Comparison of ENCODE assay signal across 21 cellular contexts in genomic region chr13:40342461-40342860, GRCh38.
DNase-seq lines count a peak whose midpoint lies in the region; ATAC-seq and TF ChIP-seq lines count a peak whose summit lies in the region.
"Had no signal": no experiment of that assay in that cellular context is flagged by ENCODE, and none has a peak within 500 bp of the region (broad histone marks: within the 10 kb centered on the region; RNA-seq: fewer than 3 reads in every experiment).

No MANE protein-coding gene starts in this region.

- ATAC-seq in GM19397 (IDR thresholded peaks at IDR 0.05; ENCODE audit: unreplicated experiment) = no peak
- ATAC-seq in HG02763 (IDR thresholded peaks at IDR 0.05; ENCODE audit: unreplicated experiment) = no peak
- ATAC-seq: K562, Panc1 had no signal

- H3K4me2 ChIP-seq in neuronal stem cell (ENCODE audit: insufficient read depth, low read length, poor library complexity, severe bottlenecking) = no peak overlapping the region
- H3K4me2 ChIP-seq: BLaER1 treated with 17β-estradiol and CSF1 and Interleukin-3, amounts not matched to agents 10 nM and 100 nM had no signal

- H3K36me3 Mint-ChIP-seq in activated CD4-positive, alpha-beta T cell treated with anti-CD3 and anti-CD28 coated beads, Interleukin-2, amount 10 ng/mL, durations not matched to agents 7 days and 5 days (ENCODE audit: low read depth) = no peaks in the 10 kb centered on the region
- H3K36me3 Mint-ChIP-seq in activated CD4-positive, alpha-beta T cell treated with anti-CD3 and anti-CD28 coated beads, Interleukin-2, amount 10 ng/mL, durations not matched to agents 24 days and 14 days (ENCODE audit: low read depth) = no peaks in the 10 kb centered on the region
- H3K36me3 Mint-ChIP-seq: CD4-positive, alpha-beta memory T cell had no signal

- H2BK15ac ChIP-seq in neuronal stem cell (ENCODE audit: low read length) = no peak overlapping the region

- POLR2A ChIA-PET in activated CD4-positive, alpha-beta T cell treated with anti-CD3 and anti-CD28 coated beads, Interleukin-2, amount 10 ng/mL, durations not matched to agents 7 days and 5 days (lab: Charles Lee) = no interaction called here

- H3K9ac ChIP-seq in neuronal stem cell (ENCODE audit: low read depth, low read length, poor library complexity) = no peak overlapping the region
- H3K9ac ChIP-seq in skeletal muscle tissue (ENCODE audit: low read depth in 1 of 3, low read length in 3 of 3) = no peak overlapping the region
- H3K9ac ChIP-seq: BLaER1 treated with 17β-estradiol and CSF1 and Interleukin-3, amounts not matched to agents 10 nM and 100 nM had no signal

- H4K91ac ChIP-seq in neuronal stem cell (ENCODE audit: low read depth, low read length, poor library complexity) = peak overlapping the region; percentile 49

- no peaks in the 10 kb centered on the region for H3K27me3 Mint-ChIP-seq in activated CD4-positive, alpha-beta T cell treated with anti-CD3 and anti-CD28 coated beads, Interleukin-2, amount 10 ng/mL, durations not matched to agents 7 days and 5 days
- peaks cover 6% of the 10 kb centered on the region for H3K27me3 Mint-ChIP-seq in activated CD4-positive, alpha-beta T cell treated with anti-CD3 and anti-CD28 coated beads, Interleukin-2, amount 10 ng/mL, durations not matched to agents 24 days and 14 days
- H3K27me3 Mint-ChIP-seq: CD4-positive, alpha-beta memory T cell had no signal

- H2AK5ac ChIP-seq in neuronal stem cell (ENCODE audit: low read depth, low read length) = no peak overlapping the region

- H3K9me3 Mint-ChIP-seq in activated CD4-positive, alpha-beta T cell treated with anti-CD3 and anti-CD28 coated beads, Interleukin-2, amount 10 ng/mL, durations not matched to agents 7 days and 5 days = no peaks in the 10 kb centered on the region
- H3K9me3 Mint-ChIP-seq in activated CD4-positive, alpha-beta T cell treated with anti-CD3 and anti-CD28 coated beads, Interleukin-2, amount 10 ng/mL, durations not matched to agents 24 days and 14 days = peaks cover 4% of the 10 kb centered on the region
- H3K9me3 Mint-ChIP-seq: CD4-positive, alpha-beta memory T cell had no signal

- H3K27me3 ChIP-seq in neuronal stem cell (ENCODE audit: control insufficient read depth in 3 of 3, insufficient read depth in 3 of 3, low read depth in 1 of 3, low read length in 3 of 3) (no peaks in the 10 kb centered on the region), skeletal muscle tissue (ENCODE audit: control insufficient read depth in 3 of 3, insufficient read depth in 3 of 3, low read length in 3 of 3) (no peaks in the 10 kb centered on the region)
- H3K27me3 ChIP-seq: BLaER1 treated with 17β-estradiol and CSF1 and Interleukin-3, amounts not matched to agents 10 nM and 100 nM had no signal

- H3K18ac ChIP-seq in neuronal stem cell (ENCODE audit: low read length) = peak overlapping the region; percentile 58

- H3K23ac ChIP-seq in neuronal stem cell (ENCODE audit: low read depth, low read length, poor library complexity) = no peak overlapping the region

- CTCF ChIA-PET in activated CD4-positive, alpha-beta T cell treated with anti-CD3 and anti-CD28 coated beads, Interleukin-2, amount 10 ng/mL, durations not matched to agents 7 days and 5 days (lab: Charles Lee) = interaction anchor here (0.6 to 0.9 kb wide), 2 partner anchors 8 to 175 kb away, joined by 3 read pairs; no protein-coding TSS in a partner anchor

- no peak overlapping the region for H2BK120ac ChIP-seq in neuronal stem cell (ENCODE audit: low read depth, low read length)

- H3K27ac Mint-ChIP-seq in activated CD4-positive, alpha-beta T cell treated with anti-CD3 and anti-CD28 coated beads, Interleukin-2, amount 10 ng/mL, durations not matched to agents 7 days and 5 days = peak overlapping the region; percentile 25
- H3K27ac Mint-ChIP-seq in activated CD4-positive, alpha-beta T cell treated with anti-CD3 and anti-CD28 coated beads, Interleukin-2, amount 10 ng/mL, durations not matched to agents 24 days and 14 days = no peak overlapping the region
- H3K27ac Mint-ChIP-seq: CD4-positive, alpha-beta memory T cell had no signal

- H3K9me3 ChIP-seq in neuronal stem cell (replicated peaks in 1 of 2; ENCODE audit: control insufficient read depth in 2 of 2, insufficient read depth in 1 of 2, low read depth in 1 of 2, low read length in 2 of 2) (peaks cover 2 to 6% of the 10 kb centered on the region in 2 donors), skeletal muscle tissue (ENCODE audit: control insufficient read depth in 3 of 3, low read length in 3 of 3) (no peaks in the 10 kb centered on the region)

- H3K4me1 Mint-ChIP-seq in activated CD4-positive, alpha-beta T cell treated with anti-CD3 and anti-CD28 coated beads, Interleukin-2, amount 10 ng/mL, durations not matched to agents 7 days and 5 days = no peaks in the 10 kb centered on the region
- H3K4me1 Mint-ChIP-seq in activated CD4-positive, alpha-beta T cell treated with anti-CD3 and anti-CD28 coated beads, Interleukin-2, amount 10 ng/mL, durations not matched to agents 24 days and 14 days = peaks cover 2% of the 10 kb centered on the region

- H4K8ac ChIP-seq in neuronal stem cell (ENCODE audit: low read depth, low read length) = no peak overlapping the region

- no peak for DNase-seq in activated CD4-positive, alpha-beta T cell treated with anti-CD3 and anti-CD28 coated beads, Interleukin-2, amount 10 ng/mL, durations not matched to agents 7 days and 5 days
- DNase-seq in activated CD4-positive, alpha-beta T cell treated with anti-CD3 and anti-CD28 coated beads, Interleukin-2, amount 10 ng/mL, durations not matched to agents 24 days and 14 days = no peak
- DNase-seq in fibroblast of the aortic adventitia (ENCODE audit: low read depth) = peak; percentile 71
- no peak for DNase-seq in neuronal stem cell (ENCODE audit: low spot score)
- no peak for DNase-seq in SK-N-DZ (ENCODE audit: low spot score)
- DNase-seq: 8988T; CD4-positive, alpha-beta memory T cell; DMS153; NCI-H1092 treated with DMSO at 0.1 percent for 48 hours; NCI-H1436 treated with DMSO at 0.1 percent for 48 hours; NCI-H1930; NCI-H226; NCI-H524 treated with DMSO at 0.1 percent for 48 hours; NCI-H82; SIG-M5 had no signal

- no peaks in the 10 kb centered on the region for H3K79me1 ChIP-seq in neuronal stem cell (ENCODE audit: low read depth, low read length)

- no peak overlapping the region for H2AFZ ChIP-seq in neuronal stem cell (ENCODE audit: low read length)

- intact Hi-C loops in activated CD4-positive, alpha-beta T cell treated with anti-CD3 and anti-CD28 coated beads, Interleukin-2, amount 10 ng/mL, durations not matched to agents 24 days and 14 days (cut with micrococcal nuclease) = loop anchor here (5.0 kb wide), 1 partner anchor 45 kb away; no protein-coding TSS in a partner anchor

- no peak overlapping the region for H3K4ac ChIP-seq in neuronal stem cell (ENCODE audit: low read length)

- H3K27ac ChIP-seq in neuronal stem cell (replicated peaks; ENCODE audit: low read length) (peak overlapping the region; percentile 98), skeletal muscle tissue (ENCODE audit: low read depth, low read length) (peak overlapping the region; percentile 39)
- H3K27ac ChIP-seq: BLaER1 treated with 17β-estradiol and CSF1 and Interleukin-3, amounts not matched to agents 10 nM and 100 nM had no signal

- no peaks in the 10 kb centered on the region for H3K36me3 ChIP-seq in neuronal stem cell (replicated peaks in 1 of 2; ENCODE audit: control insufficient read depth in 2 of 2, insufficient read depth in 2 of 2, low read length in 2 of 2)
- H3K36me3 ChIP-seq in skeletal muscle tissue (ENCODE audit: control insufficient read depth in 3 of 3, insufficient read depth in 3 of 3, low read length in 3 of 3) = no peaks in the 10 kb centered on the region
- H3K36me3 ChIP-seq: BLaER1 treated with 17β-estradiol and CSF1 and Interleukin-3, amounts not matched to agents 10 nM and 100 nM had no signal

- no peak overlapping the region for H2BK5ac ChIP-seq in neuronal stem cell (ENCODE audit: low read length)

- H3K14ac ChIP-seq in neuronal stem cell (ENCODE audit: low read length) = no peak overlapping the region

- no CpG with 5 or more reads among the region's 7 CpGs for WGBS in neuronal stem cell (ENCODE audit: extremely low coverage in 2 of 2, insufficient read length in 2 of 2, insufficient replicate concordance in 1 of 2), 2 donors

- peak overlapping the region; percentile 47 for H2BK12ac ChIP-seq in neuronal stem cell (ENCODE audit: low read length)

- TF ChIP-seq CTCF in fibroblast of the aortic adventitia (IDR thresholded peaks at IDR 0.05; ENCODE audit: insufficient read depth, low read length) = no peak

- H3K4me1 ChIP-seq in neuronal stem cell (ENCODE audit: control insufficient read depth in 2 of 2, insufficient read depth in 1 of 2, low read depth in 1 of 2, low read length in 2 of 2) = peaks cover 21 to 48% of the 10 kb centered on the region in 2 donors
- H3K4me1 ChIP-seq in skeletal muscle tissue (ENCODE audit: control insufficient read depth in 3 of 3, insufficient read depth in 3 of 3, low read length in 3 of 3) = peaks cover 13 to 37% (median 32%) of the 10 kb centered on the region in 3 donors
- H3K4me1 ChIP-seq: BLaER1 treated with 17β-estradiol and CSF1 and Interleukin-3, amounts not matched to agents 10 nM and 100 nM had no signal

- no peak overlapping the region for H3K4me3 Mint-ChIP-seq in activated CD4-positive, alpha-beta T cell treated with anti-CD3 and anti-CD28 coated beads, Interleukin-2, amount 10 ng/mL, durations not matched to agents 7 days and 5 days
- no peak overlapping the region for H3K4me3 Mint-ChIP-seq in activated CD4-positive, alpha-beta T cell treated with anti-CD3 and anti-CD28 coated beads, Interleukin-2, amount 10 ng/mL, durations not matched to agents 24 days and 14 days
- H3K4me3 Mint-ChIP-seq: CD4-positive, alpha-beta memory T cell had no signal

- no peak overlapping the region for H3K4me3 ChIP-seq in fibroblast of the aortic adventitia (ENCODE audit: low read depth, low read length)
- H3K4me3 ChIP-seq in neuronal stem cell (ENCODE audit: low read length in 2 of 2) = no peak overlapping the region
- no peak overlapping the region for H3K4me3 ChIP-seq in skeletal muscle tissue (ENCODE audit: low read length in 3 of 3)
- H3K4me3 ChIP-seq: BLaER1 treated with 17β-estradiol and CSF1 and Interleukin-3, amounts not matched to agents 10 nM and 100 nM; K562 had no signal
